2 cellular contexts compared by ENCODE assay signal in genomic region chr6:155412335-155412734, GRCh38.
A peak's percentile ranks its signal among the peaks of the same experiment; 100 is the strongest.
TF ChIP-seq lines count a peak whose summit lies in the region.

No MANE protein-coding gene starts in this region.

TF ChIP-seq in SK-N-SH, 30 proteins besides CTCF, POLR2A, EP300 and RAD21:
- TF ChIP-seq REST (IDR thresholded peaks at IDR 0.05; ENCODE audit: low read depth, low read length) = peak; percentile 89
- no peak for TF ChIP-seq GABPA (IDR thresholded peaks at IDR 0.05; ENCODE audit: low read depth)

TF ChIP-seq in SK-N-SH treated with all-trans-retinoic acid at 6 μM for 48 hours, 23 proteins besides CTCF, POLR2A, EP300 and RAD21 (continued from another document):
- no peak for TF ChIP-seq POU6F1 (CRISPR knock-in tag; IDR thresholded peaks at IDR 0.05; ENCODE audit: borderline replicate concordance, low read depth)
- no peak for TF ChIP-seq TCF4 (CRISPR knock-in tag; IDR thresholded peaks at IDR 0.05; ENCODE audit: borderline replicate concordance)
- no peak for TF ChIP-seq ZFP30 (CRISPR knock-in tag; IDR thresholded peaks at IDR 0.05)
- TF ChIP-seq CREB5 (CRISPR knock-in tag; IDR thresholded peaks at IDR 0.05; ENCODE audit: low read depth) = no peak
